ENCODE assay signal across 3 cellular contexts in the genomic region with DNA sequence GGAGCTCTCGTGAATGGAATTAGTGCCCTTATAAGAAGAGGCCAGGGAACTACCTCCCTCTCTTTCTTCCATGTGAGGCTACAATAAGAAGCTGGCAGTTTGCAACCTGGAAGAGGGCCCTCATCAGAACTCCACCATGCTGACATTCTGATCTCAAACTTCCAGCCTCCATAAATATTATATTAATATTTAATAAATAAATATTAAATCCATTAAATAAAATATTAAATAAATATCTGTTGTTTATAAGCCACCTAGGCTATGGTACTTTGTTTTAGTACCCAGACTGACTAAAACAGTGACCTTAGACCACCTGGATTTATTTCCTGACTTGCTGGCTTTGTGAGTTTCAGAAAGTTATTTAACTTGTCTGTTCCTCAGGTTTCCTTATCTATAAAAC.
"Had no signal": no experiment of that assay in that cellular context is flagged by ENCODE, and none has a peak within 500 bp of the region (broad histone marks: within the 10 kb centered on the region; RNA-seq: fewer than 3 reads in every experiment).

No MANE protein-coding gene starts in this region.

- DNase-seq: GDM1, GF-D8 had no signal

- ATAC-seq: GM12878 had no signal

- H3K4me3 ChIP-seq: GM12878 had no signal
